In the genomic region with DNA sequence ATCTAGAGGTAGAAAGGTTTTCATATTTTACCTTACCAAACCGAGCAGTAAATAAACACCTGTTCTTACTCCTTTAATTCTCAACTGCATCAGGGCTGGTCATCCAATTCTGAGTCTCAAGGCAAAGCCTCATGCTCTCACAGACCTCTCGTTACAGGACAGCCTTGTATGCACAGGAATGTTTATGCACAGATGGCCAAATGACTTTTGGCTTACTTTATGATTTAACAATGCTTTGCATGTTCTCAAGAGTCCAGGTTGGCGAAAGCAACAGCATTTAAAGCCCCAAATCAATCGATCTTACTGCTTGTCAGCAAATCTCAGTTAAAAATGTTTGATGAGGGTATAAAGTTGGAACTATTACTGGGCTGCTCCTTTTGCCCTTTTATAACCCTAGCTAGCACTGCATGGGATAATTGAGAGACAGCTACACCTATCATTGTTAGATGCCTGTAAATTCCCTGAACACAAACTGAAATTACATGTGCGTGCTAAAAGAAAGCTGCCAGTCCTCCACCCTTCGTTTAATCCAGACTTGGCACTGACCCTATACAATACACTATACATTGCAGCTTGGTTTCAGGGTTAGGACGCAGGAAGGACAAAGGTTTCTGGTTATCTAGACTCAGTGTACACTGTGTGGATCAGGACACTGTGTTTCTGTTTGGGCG, we compare ENCODE assay signal across 11 cellular contexts.
DNase-seq lines count a peak whose midpoint lies in the region; ATAC-seq and TF ChIP-seq lines count a peak whose summit lies in the region.
"Had no signal": no experiment of that assay in that cellular context is flagged by ENCODE, and none has a peak within 500 bp of the region (broad histone marks: within the 10 kb centered on the region; RNA-seq: fewer than 3 reads in every experiment).

No MANE protein-coding gene starts in this region.

- CTCF ChIA-PET in CD4-positive, alpha-beta T cell (lab: Charles Lee): no interaction called here

- H3K36me3 ChIP-seq in BLaER1: peaks cover 3% of the 10 kb centered on the region; the same call in 1 of the 2 replicates
- H3K36me3 ChIP-seq in left ventricle myocardium inferior: peaks cover 4% of the 10 kb centered on the region

- no peak for TF ChIP-seq CTCF in VCaP (conservative IDR thresholded peaks at IDR 0.05)
- no peak for TF ChIP-seq CTCF in left ventricle myocardium inferior (IDR thresholded peaks at IDR 0.05; ENCODE audit: borderline replicate concordance)
- no peak for TF ChIP-seq CTCF in osteocyte (IDR thresholded peaks at IDR 0.05)
- no peak for TF ChIP-seq CTCF in CD4-positive, alpha-beta T cell (IDR thresholded peaks at IDR 0.05)

- H3K27ac Mint-ChIP-seq in osteocyte (ENCODE audit: unreplicated experiment): no peak overlapping the region
- no peak overlapping the region for H3K27ac Mint-ChIP-seq in effector memory CD8-positive, alpha-beta T cell
- H3K27ac Mint-ChIP-seq in CD4-positive, alpha-beta T cell: no peak overlapping the region
- H3K27ac Mint-ChIP-seq: activated naive CD4-positive, alpha-beta T cell treated with anti-CD3 and anti-CD28 coated beads, Interleukin-2, amount 10 ng/mL, durations not matched to agents 7 days and 5 days had no signal

- H3K4me2 ChIP-seq in BLaER1: peak overlapping the region; percentile 70

- H3K27me3 ChIP-seq in BLaER1 (no peaks in the 10 kb centered on the region), left ventricle myocardium inferior (ENCODE audit: low read depth) (no peaks in the 10 kb centered on the region)
- H3K27me3 ChIP-seq in CD4-positive, alpha-beta T cell (ENCODE audit: control insufficient read depth, insufficient read depth, low read length): no peaks in the 10 kb centered on the region

- H3K27me3 Mint-ChIP-seq in osteocyte (ENCODE audit: unreplicated experiment): peaks cover 27% of the 10 kb centered on the region
- no peaks in the 10 kb centered on the region for H3K27me3 Mint-ChIP-seq in effector memory CD8-positive, alpha-beta T cell
- no peaks in the 10 kb centered on the region for H3K27me3 Mint-ChIP-seq in CD4-positive, alpha-beta T cell

- H3K4me3 Mint-ChIP-seq in osteocyte (ENCODE audit: unreplicated experiment): no peak overlapping the region
- H3K4me3 Mint-ChIP-seq in effector memory CD8-positive, alpha-beta T cell: no peak overlapping the region
- H3K4me3 Mint-ChIP-seq in CD4-positive, alpha-beta T cell: no peak overlapping the region
- H3K4me3 Mint-ChIP-seq: activated naive CD4-positive, alpha-beta T cell treated with anti-CD3 and anti-CD28 coated beads, Interleukin-2, amount 10 ng/mL, durations not matched to agents 7 days and 5 days had no signal

- H3K9ac ChIP-seq in BLaER1: no peak overlapping the region

- no peaks in the 10 kb centered on the region for H3K4me1 Mint-ChIP-seq in osteocyte (ENCODE audit: unreplicated experiment)
- peaks cover 0 to 7% of the 10 kb centered on the region in 2 donors for H3K4me1 Mint-ChIP-seq in effector memory CD8-positive, alpha-beta T cell (ENCODE audit: low read depth in 2 of 2)
- H3K4me1 Mint-ChIP-seq in CD4-positive, alpha-beta T cell (ENCODE audit: low read depth): no peaks in the 10 kb centered on the region
- H3K4me1 Mint-ChIP-seq: activated naive CD4-positive, alpha-beta T cell treated with anti-CD3 and anti-CD28 coated beads, Interleukin-2, amount 10 ng/mL, durations not matched to agents 7 days and 5 days had no signal

- ATAC-seq in effector memory CD8-positive, alpha-beta T cell (replicated peaks): no peak
- ATAC-seq in CD4-positive, alpha-beta T cell (ENCODE audit: poor library complexity): no peak

- H3K36me3 Mint-ChIP-seq in osteocyte (ENCODE audit: unreplicated experiment): no peaks in the 10 kb centered on the region
- H3K36me3 Mint-ChIP-seq in effector memory CD8-positive, alpha-beta T cell (ENCODE audit: insufficient read depth): peaks cover 7% of the 10 kb centered on the region
- H3K36me3 Mint-ChIP-seq in CD4-positive, alpha-beta T cell (ENCODE audit: low read depth): no peaks in the 10 kb centered on the region
- H3K36me3 Mint-ChIP-seq: activated naive CD4-positive, alpha-beta T cell treated with anti-CD3 and anti-CD28 coated beads, Interleukin-2, amount 10 ng/mL, durations not matched to agents 7 days and 5 days had no signal

- intact Hi-C loops in left ventricle myocardium inferior (cut with micrococcal nuclease): no loop called here
- intact Hi-C loops in CD4-positive, alpha-beta T cell (cut with DNase I, micrococcal nuclease): no loop called here

- POLR2A ChIA-PET in CD4-positive, alpha-beta T cell (lab: Charles Lee): no interaction called here

- H3K9me3 ChIP-seq in BLaER1: no peaks in the 10 kb centered on the region
- no peaks in the 10 kb centered on the region for H3K9me3 ChIP-seq in left ventricle myocardium inferior (replicated peaks)
- H3K9me3 ChIP-seq in CD4-positive, alpha-beta T cell (ENCODE audit: control insufficient read depth, low read length): no peaks in the 10 kb centered on the region

- DNase-seq in left ventricle myocardium inferior (no peak), osteocyte (ENCODE audit: extremely low spot score, unreplicated experiment) (peak; percentile 13), NAMALWA (ENCODE audit: low spot score) (no peak), NCI-H1436 (lab: John Stamatoyannopoulos, UW) (no peak)
- DNase-seq in effector memory CD8-positive, alpha-beta T cell: no peak
- no peak for DNase-seq in CD4-positive, alpha-beta T cell
- DNase-seq: activated naive CD4-positive, alpha-beta T cell treated with anti-CD3 and anti-CD28 coated beads, Interleukin-2, amount 10 ng/mL, durations not matched to agents 7 days and 5 days; head of caudate nucleus; NCI-H446 had no signal

- no peaks in the 10 kb centered on the region for H4K20me1 ChIP-seq in BLaER1

- no peaks in the 10 kb centered on the region for H3K9me3 Mint-ChIP-seq in osteocyte (ENCODE audit: unreplicated experiment)
- no peaks in the 10 kb centered on the region for H3K9me3 Mint-ChIP-seq in effector memory CD8-positive, alpha-beta T cell
- no peaks in the 10 kb centered on the region for H3K9me3 Mint-ChIP-seq in CD4-positive, alpha-beta T cell
- H3K9me3 Mint-ChIP-seq: activated naive CD4-positive, alpha-beta T cell treated with anti-CD3 and anti-CD28 coated beads, Interleukin-2, amount 10 ng/mL, durations not matched to agents 7 days and 5 days had no signal

- H3K27ac ChIP-seq in BLaER1: no peak overlapping the region
- peak overlapping the region; percentile 98 for H3K27ac ChIP-seq in VCaP
- H3K27ac ChIP-seq in left ventricle myocardium inferior (replicated peaks): peak overlapping the region; percentile 78
- no peak overlapping the region for H3K27ac ChIP-seq in CD4-positive, alpha-beta T cell (ENCODE audit: low read depth, low read length)

- peaks cover 53% of the 10 kb centered on the region for H3K4me1 ChIP-seq in BLaER1
- peaks cover 30% of the 10 kb centered on the region for H3K4me1 ChIP-seq in left ventricle myocardium inferior

- no peak overlapping the region for H3K4me3 ChIP-seq in BLaER1
- no peak overlapping the region for H3K4me3 ChIP-seq in left ventricle myocardium inferior

Comparison
In these comparisons a context has a peak if more than half of its experiments do, and no peak if none do; other contexts are left out.
1. H3K27ac ChIP-seq: peak in VCaP (single experiment) and left ventricle myocardium inferior (single experiment); none in BLaER1 (single experiment) and CD4-positive, alpha-beta T cell (single experiment).